Comparison of ENCODE assay signal across 8 cellular contexts in the genomic region with DNA sequence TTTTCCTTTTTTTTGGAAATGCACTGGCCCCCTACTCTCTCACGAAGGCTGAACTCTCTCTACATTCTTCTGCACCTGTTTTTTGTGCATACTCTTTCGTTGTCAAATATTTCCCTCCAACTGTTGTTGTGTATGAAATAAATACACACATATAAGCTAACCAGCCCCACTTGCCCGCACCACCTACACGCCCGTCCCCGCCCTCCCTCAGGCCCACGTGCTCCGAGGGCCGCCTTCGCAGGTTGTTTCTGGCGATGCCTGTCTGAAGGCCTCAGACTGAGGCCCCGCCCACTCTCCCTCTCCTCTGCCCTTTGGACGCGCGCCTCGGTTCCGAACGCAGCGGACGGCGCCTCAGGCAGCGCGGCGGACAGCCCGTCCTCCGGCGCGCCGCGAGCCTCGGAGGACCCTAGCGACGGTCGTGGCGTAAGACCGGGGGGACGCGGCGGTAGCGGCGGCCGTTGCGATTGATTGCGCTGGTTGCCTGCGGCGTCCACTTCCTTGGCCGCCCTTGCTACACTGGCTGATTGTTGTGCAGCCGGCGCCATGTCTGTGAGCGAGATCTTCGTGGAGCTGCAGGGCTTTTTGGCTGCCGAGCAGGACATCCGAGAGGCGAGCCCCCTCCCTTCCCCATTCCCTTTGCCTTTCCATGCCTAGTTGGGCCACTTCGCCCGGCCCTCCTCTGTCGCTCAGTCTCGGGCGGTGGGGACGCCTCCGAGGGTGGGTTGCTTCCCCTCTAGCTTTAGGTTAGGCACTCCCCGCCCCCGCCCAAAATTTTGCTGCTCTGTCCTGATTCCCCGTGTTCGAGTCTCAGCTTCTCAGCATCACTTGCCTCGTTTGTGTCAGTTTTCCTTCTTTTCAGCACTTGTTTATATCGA. TPM values are rescaled to one million over a fixed set of nuclear protein-coding genes. Genes with fewer than 3 reads are reported as not detected.
DNase-seq lines count a peak whose midpoint lies in the region; ATAC-seq, FAIRE-seq and TF ChIP-seq lines count a peak whose summit lies in the region.

A gene (plus strand): TSS at position 415 of the 875 bp plus-strand sequence. CDS start 129 bp downstream, at position 544.

- peaks cover 33% of the 10 kb centered on the region for H3K36me3 Mint-ChIP-seq in WTC11

- H3K27me3 ChIP-seq in bronchial epithelial cell (ENCODE audit: control insufficient read depth, insufficient read depth, low read length) (no peaks in the 10 kb centered on the region), small intestine (ENCODE audit: control insufficient read depth in 2 of 2, insufficient read depth in 2 of 2, low read length in 2 of 2) (no peaks in the 10 kb centered on the region)

- no peaks in the 10 kb centered on the region for H3K27me3 Mint-ChIP-seq in WTC11 (ENCODE audit: low read depth)

- H3K36me3 ChIP-seq in bronchial epithelial cell (ENCODE audit: control insufficient read depth, insufficient read depth, low read length) (no peaks in the 10 kb centered on the region), small intestine (ENCODE audit: control insufficient read depth in 2 of 2, insufficient read depth in 2 of 2, low read length in 2 of 2) (no peaks in the 10 kb centered on the region)

- H3K27ac ChIP-seq in small intestine (ENCODE audit: low read depth in 1 of 2, low read length in 1 of 2) = peak within 1 kb of the TSS; percentile 41 to 91

- no peaks in the 10 kb centered on the region for H3K9me3 Mint-ChIP-seq in WTC11

- peak within 1 kb of the TSS; percentile 91 for H3K4me3 Mint-ChIP-seq in WTC11

- CTCF ChIA-PET in WTC11 (lab: Charles Lee) = interaction anchor here (0.9 to 1.0 kb wide), 2 partner anchors 9 to 353 kb away, joined by 3 read pairs; no protein-coding TSS in a partner anchor

- H3K4me3 ChIP-seq in AG09309 (ENCODE audit: control insufficient read depth, low read depth, low read length) = peak within 1 kb of the TSS; percentile 94
- peak within 1 kb of the TSS; percentile 99 for H3K4me3 ChIP-seq in bronchial epithelial cell (ENCODE audit: low read depth, low read length)
- H3K4me3 ChIP-seq in small intestine (ENCODE audit: low read depth in 1 of 2, low read length in 2 of 2) = peak within 1 kb of the TSS; percentile 81 to 96

- no peak for TF ChIP-seq CTCF in AG09309 (IDR thresholded peaks at IDR 0.05; ENCODE audit: control insufficient read depth, insufficient read depth, low read depth, low read length, missing control alignments)
- TF ChIP-seq CTCF in WTC11 (IDR thresholded peaks at IDR 0.05) = no peak
- TF ChIP-seq CTCF in bronchial epithelial cell (IDR thresholded peaks at IDR 0.05; ENCODE audit: insufficient read depth, low read length, severe bottlenecking) = no peak

- WGBS in small intestine, 3 donors = 0% methylated on average over 45 to 67 of the region's 67 CpGs

- ATAC-seq in GM19023 (IDR thresholded peaks at IDR 0.05; ENCODE audit: unreplicated experiment) (peak; percentile 100), HG03196 (IDR thresholded peaks at IDR 0.05; ENCODE audit: unreplicated experiment) (peak; percentile 100), WTC11 (peak; percentile 99)

- no peaks in the 10 kb centered on the region for H3K9me3 ChIP-seq in small intestine (ENCODE audit: control insufficient read depth, low read depth)

- POLR2A ChIA-PET in WTC11 (lab: Charles Lee) = interaction anchor here (0.6 to 1.4 kb wide), 3 partner anchors 19 to 670 kb away, joined by 3 to 4 read pairs (median 3); a partner anchor contains a TSS

- peak; percentile 76 for DNase-seq in AG09309 (ENCODE audit: low read depth)
- DNase-seq in NCI-H226 = peak; percentile 95
- peak; percentile 97 for DNase-seq in WTC11 (ENCODE audit: low spot score)
- DNase-seq in bronchial epithelial cell (ENCODE audit: low read depth) = peak; percentile 89
- DNase-seq in iPS-NIHi11 (ENCODE audit: low spot score) = peak; percentile 95
- DNase-seq in small intestine = peak; percentile 98

- FAIRE-seq in bronchial epithelial cell (lab: Jason Lieb, UNC) (no peak), small intestine (lab: Jason Lieb, UNC) (no peak)

- H3K27ac Mint-ChIP-seq in WTC11 = peak within 1 kb of the TSS; percentile 98

- peaks cover 2 to 3% of the 10 kb centered on the region in 2 donors for H3K4me1 ChIP-seq in small intestine (ENCODE audit: control insufficient read depth in 2 of 2, insufficient read depth in 1 of 2, low read depth in 1 of 2, low read length in 1 of 2)

- peaks cover 12% of the 10 kb centered on the region for H3K4me1 Mint-ChIP-seq in WTC11

TF ChIP-seq in WTC11, 78 proteins besides CTCF, POLR2A, EP300 and RAD21 (continues in another document):
- TF ChIP-seq, protein P1, sequence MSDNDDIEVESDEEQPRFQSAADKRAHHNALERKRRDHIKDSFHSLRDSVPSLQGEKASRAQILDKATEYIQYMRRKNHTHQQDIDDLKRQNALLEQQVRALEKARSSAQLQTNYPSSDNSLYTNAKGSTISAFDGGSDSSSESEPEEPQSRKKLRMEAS (CRISPR knock-in tag; IDR thresholded peaks at IDR 0.05) = peak; percentile 97
- TF ChIP-seq IRF2 (CRISPR knock-in tag; IDR thresholded peaks at IDR 0.05; ENCODE audit: borderline replicate concordance, low read depth) = no peak
- no peak for TF ChIP-seq GRHL2 (CRISPR knock-in tag; IDR thresholded peaks at IDR 0.05; ENCODE audit: insufficient replicate concordance, severe bottlenecking)
- TF ChIP-seq NFATC4 (CRISPR knock-in tag; IDR thresholded peaks at IDR 0.05) = no peak
- TF ChIP-seq, protein P2, sequence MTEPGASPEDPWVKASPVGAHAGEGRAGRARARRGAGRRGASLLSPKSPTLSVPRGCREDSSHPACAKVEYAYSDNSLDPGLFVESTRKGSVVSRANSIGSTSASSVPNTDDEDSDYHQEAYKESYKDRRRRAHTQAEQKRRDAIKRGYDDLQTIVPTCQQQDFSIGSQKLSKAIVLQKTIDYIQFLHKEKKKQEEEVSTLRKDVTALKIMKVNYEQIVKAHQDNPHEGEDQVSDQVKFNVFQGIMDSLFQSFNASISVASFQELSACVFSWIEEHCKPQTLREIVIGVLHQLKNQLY (CRISPR knock-in tag; IDR thresholded peaks at IDR 0.05) = no peak
- TF ChIP-seq MYBL2 (CRISPR knock-in tag; IDR thresholded peaks at IDR 0.05) = peak; percentile 93
- TF ChIP-seq GABPB1 (CRISPR knock-in tag; IDR thresholded peaks at IDR 0.05) = peak; percentile 93
- TF ChIP-seq NR2C2 (CRISPR knock-in tag; IDR thresholded peaks at IDR 0.05) = no peak
- TF ChIP-seq, protein P3, sequence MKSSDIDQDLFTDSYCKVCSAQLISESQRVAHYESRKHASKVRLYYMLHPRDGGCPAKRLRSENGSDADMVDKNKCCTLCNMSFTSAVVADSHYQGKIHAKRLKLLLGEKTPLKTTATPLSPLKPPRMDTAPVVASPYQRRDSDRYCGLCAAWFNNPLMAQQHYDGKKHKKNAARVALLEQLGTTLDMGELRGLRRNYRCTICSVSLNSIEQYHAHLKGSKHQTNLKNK (CRISPR knock-in tag; IDR thresholded peaks at IDR 0.05) = no peak
- TF ChIP-seq ZNF121 (CRISPR knock-in tag; IDR thresholded peaks at IDR 0.05) = peak; percentile 56
- TF ChIP-seq, protein P4, sequence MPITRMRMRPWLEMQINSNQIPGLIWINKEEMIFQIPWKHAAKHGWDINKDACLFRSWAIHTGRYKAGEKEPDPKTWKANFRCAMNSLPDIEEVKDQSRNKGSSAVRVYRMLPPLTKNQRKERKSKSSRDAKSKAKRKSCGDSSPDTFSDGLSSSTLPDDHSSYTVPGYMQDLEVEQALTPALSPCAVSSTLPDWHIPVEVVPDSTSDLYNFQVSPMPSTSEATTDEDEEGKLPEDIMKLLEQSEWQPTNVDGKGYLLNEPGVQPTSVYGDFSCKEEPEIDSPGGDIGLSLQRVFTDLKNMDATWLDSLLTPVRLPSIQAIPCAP (CRISPR knock-in tag; IDR thresholded peaks at IDR 0.05) = no peak
- TF ChIP-seq CBFB (CRISPR knock-in tag; IDR thresholded peaks at IDR 0.05; ENCODE audit: low read depth) = peak; percentile 91; the same call in 1 of the 2 replicates
- TF ChIP-seq SMAD4 (CRISPR knock-in tag; IDR thresholded peaks at IDR 0.05) = 0 out of 2 replicates have a peak, but pooled peaks have one; percentile 39
- TF ChIP-seq, protein P5, sequence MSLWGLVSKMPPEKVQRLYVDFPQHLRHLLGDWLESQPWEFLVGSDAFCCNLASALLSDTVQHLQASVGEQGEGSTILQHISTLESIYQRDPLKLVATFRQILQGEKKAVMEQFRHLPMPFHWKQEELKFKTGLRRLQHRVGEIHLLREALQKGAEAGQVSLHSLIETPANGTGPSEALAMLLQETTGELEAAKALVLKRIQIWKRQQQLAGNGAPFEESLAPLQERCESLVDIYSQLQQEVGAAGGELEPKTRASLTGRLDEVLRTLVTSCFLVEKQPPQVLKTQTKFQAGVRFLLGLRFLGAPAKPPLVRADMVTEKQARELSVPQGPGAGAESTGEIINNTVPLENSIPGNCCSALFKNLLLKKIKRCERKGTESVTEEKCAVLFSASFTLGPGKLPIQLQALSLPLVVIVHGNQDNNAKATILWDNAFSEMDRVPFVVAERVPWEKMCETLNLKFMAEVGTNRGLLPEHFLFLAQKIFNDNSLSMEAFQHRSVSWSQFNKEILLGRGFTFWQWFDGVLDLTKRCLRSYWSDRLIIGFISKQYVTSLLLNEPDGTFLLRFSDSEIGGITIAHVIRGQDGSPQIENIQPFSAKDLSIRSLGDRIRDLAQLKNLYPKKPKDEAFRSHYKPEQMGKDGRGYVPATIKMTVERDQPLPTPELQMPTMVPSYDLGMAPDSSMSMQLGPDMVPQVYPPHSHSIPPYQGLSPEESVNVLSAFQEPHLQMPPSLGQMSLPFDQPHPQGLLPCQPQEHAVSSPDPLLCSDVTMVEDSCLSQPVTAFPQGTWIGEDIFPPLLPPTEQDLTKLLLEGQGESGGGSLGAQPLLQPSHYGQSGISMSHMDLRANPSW (CRISPR knock-in tag; conservative IDR thresholded peaks at IDR 0.05; ENCODE audit: low read depth) = no peak
- no peak for TF ChIP-seq NFYB (CRISPR knock-in tag; conservative IDR thresholded peaks at IDR 0.05; ENCODE audit: low read depth)
- TF ChIP-seq, protein P6, sequence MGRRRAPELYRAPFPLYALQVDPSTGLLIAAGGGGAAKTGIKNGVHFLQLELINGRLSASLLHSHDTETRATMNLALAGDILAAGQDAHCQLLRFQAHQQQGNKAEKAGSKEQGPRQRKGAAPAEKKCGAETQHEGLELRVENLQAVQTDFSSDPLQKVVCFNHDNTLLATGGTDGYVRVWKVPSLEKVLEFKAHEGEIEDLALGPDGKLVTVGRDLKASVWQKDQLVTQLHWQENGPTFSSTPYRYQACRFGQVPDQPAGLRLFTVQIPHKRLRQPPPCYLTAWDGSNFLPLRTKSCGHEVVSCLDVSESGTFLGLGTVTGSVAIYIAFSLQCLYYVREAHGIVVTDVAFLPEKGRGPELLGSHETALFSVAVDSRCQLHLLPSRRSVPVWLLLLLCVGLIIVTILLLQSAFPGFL (CRISPR knock-in tag; IDR thresholded peaks at IDR 0.05; ENCODE audit: borderline replicate concordance) = no peak; the same call in 1 of the 2 replicates

RNA-seq across cellular contexts. Expression of the gene that starts here (rescaled TPM):
- total RNA-seq in WTC11 (2021) (68.5 to 87.3 TPM (median 77.1 TPM) in 3 replicates), bronchial epithelial cell (46.1 and 49.5 TPM in 2 replicates)
- polyA plus RNA-seq in small intestine = 10 to 100 TPM; 16.2 to 42.7 (median 17.0) TPM

Comparison
In these comparisons a context has a peak if more than half of its experiments do, and no peak if none do; other contexts are left out.
1. Peak in every context shown above with its lines: DNase-seq, ATAC-seq, H3K4me3 ChIP-seq and H3K27ac ChIP-seq.